1 cellular context compared by ENCODE assay signal in the genomic region with DNA sequence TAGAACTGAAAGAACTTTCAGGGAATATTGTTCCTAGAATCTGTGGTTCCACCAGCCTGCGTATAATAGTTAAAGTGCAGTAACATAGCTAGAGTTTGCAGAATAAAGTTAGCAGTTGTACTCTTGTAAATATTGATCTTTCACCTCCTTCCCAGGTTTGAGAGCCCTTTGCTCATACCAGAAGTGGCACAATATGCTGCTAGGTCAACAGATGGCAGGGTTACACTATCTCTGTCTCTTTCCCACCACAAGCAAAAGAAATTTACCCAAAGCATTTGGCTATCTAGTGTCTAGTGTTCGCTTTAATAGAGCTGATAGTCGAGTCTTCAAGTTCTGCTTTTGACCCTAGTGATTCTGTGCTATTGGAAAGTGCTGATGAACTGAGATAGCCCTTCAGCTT.
TF ChIP-seq lines count a peak whose summit lies in the region.

No MANE protein-coding gene starts in this region.

TF ChIP-seq in HEK293, 187 proteins besides CTCF, POLR2A, EP300 and RAD21 (continued from another document):
- TF ChIP-seq ZNF335 (tag by site-specific recombination; conservative IDR thresholded peaks at IDR 0.05) = no peak
- no peak for TF ChIP-seq RBAK (tag by site-specific recombination; IDR thresholded peaks at IDR 0.05)
- no peak for TF ChIP-seq ZNF561 (tag by site-specific recombination; IDR thresholded peaks at IDR 0.05; ENCODE audit: borderline replicate concordance)
- TF ChIP-seq SCRT1 (tag by site-specific recombination; IDR thresholded peaks at IDR 0.05; ENCODE audit: borderline replicate concordance) = no peak
- TF ChIP-seq ZNF10 (tag by site-specific recombination; IDR thresholded peaks at IDR 0.05) = no peak
- no peak for TF ChIP-seq ZNF514 (tag by site-specific recombination; IDR thresholded peaks at IDR 0.05)
- TF ChIP-seq ZNF596 (tag by site-specific recombination; IDR thresholded peaks at IDR 0.05) = no peak
- TF ChIP-seq ZNF623 (tag by site-specific recombination; IDR thresholded peaks at IDR 0.05) = no peak
- no peak for TF ChIP-seq GFI1B (tag by site-specific recombination; IDR thresholded peaks at IDR 0.05)
- no peak for TF ChIP-seq ZNF600 (tag by site-specific recombination; IDR thresholded peaks at IDR 0.05)
- TF ChIP-seq ZBTB21 (tag by site-specific recombination; IDR thresholded peaks at IDR 0.05) = no peak
- TF ChIP-seq ZNF23 (tag by site-specific recombination; IDR thresholded peaks at IDR 0.05; ENCODE audit: borderline replicate concordance) = no peak
- TF ChIP-seq TRIM28 (IDR thresholded peaks at IDR 0.05; ENCODE audit: borderline replicate concordance, low read length) = no peak
TF ChIP-seq in HEK293: peak in this region for 0.
